19 cellular contexts compared by ENCODE assay signal in genomic region chr18:37065221-37065620, GRCh38.
A peak's percentile ranks its signal among the peaks of the same experiment; 100 is the strongest.
DNase-seq lines count a peak whose midpoint lies in the region; ATAC-seq, FAIRE-seq and TF ChIP-seq lines count a peak whose summit lies in the region.
"Had no signal": no experiment of that assay in that cellular context is flagged by ENCODE, and none has a peak within 500 bp of the region (broad histone marks: within the 10 kb centered on the region; RNA-seq: fewer than 3 reads in every experiment).

No MANE protein-coding gene starts in this region.

- FAIRE-seq in pancreas (lab: Jason Lieb, UNC), result no peak
- FAIRE-seq: GM12878, GM19239, H1, HepG2 had no signal

- no peaks in the 10 kb centered on the region for H3K27me3 ChIP-seq in breast epithelium
- H3K27me3 ChIP-seq in pancreas, result no peaks in the 10 kb centered on the region
- H3K27me3 ChIP-seq: BLaER1 treated with 17β-estradiol and CSF1 and Interleukin-3, amounts not matched to agents 10 nM and 100 nM had no signal

- H3K36me3 ChIP-seq in breast epithelium (no peaks in the 10 kb centered on the region), pancreas (no peaks in the 10 kb centered on the region)

- TF ChIP-seq POLR2A in breast epithelium (IDR thresholded peaks at IDR 0.05), result no peak

- H3K4me3 ChIP-seq in breast epithelium (no peak overlapping the region), pancreas (no peak overlapping the region), coronary artery (no peak overlapping the region)
- H3K4me3 ChIP-seq: BLaER1 treated with 17β-estradiol and CSF1 and Interleukin-3, amounts not matched to agents 10 nM and 100 nM; GM12878 had no signal

- TF ChIP-seq CTCF in breast epithelium (IDR thresholded peaks at IDR 0.05), result no peak
- TF ChIP-seq CTCF in pancreas (IDR thresholded peaks at IDR 0.05), result no peak
- no peak for TF ChIP-seq CTCF in GM13977 (IDR thresholded peaks at IDR 0.05; ENCODE audit: extremely low read depth, insufficient read depth, missing control alignments)
- TF ChIP-seq CTCF in coronary artery (IDR thresholded peaks at IDR 0.05), result no peak

- DNase-seq in T47D (ENCODE audit: low read depth in 1 of 2, low spot score in 1 of 2) (peak; percentile 2 to 16), breast epithelium (ENCODE audit: low spot score in 2 of 2) (no peak), caudate nucleus (lab: John Stamatoyannopoulos, UW) (no peak), pancreas (no peak), GM13977 (ENCODE audit: low spot score) (no peak), NCI-H226 (no peak), coronary artery (ENCODE audit: low spot score) (no peak)
- DNase-seq: Calu3; CD8-positive, alpha-beta T cell; DMS 273 treated with DMSO at 0.1 percent for 48 hours; DMS53; DND-41; EL; H9 had no signal

- H3K4me1 ChIP-seq in breast epithelium (no peaks in the 10 kb centered on the region), pancreas (peaks cover 0 to 7% (median 0%) of the 10 kb centered on the region in 3 donors)
- H3K4me1 ChIP-seq: BLaER1 treated with 17β-estradiol and CSF1 and Interleukin-3, amounts not matched to agents 10 nM and 100 nM had no signal

- in situ Hi-C loops in T47D (cut with HindIII; ENCODE audit: low pct_unique_long_range_greater_than_20kb, low sequenced_read_pairs) (no loop called here), GM13977 (cut with MboI; ENCODE audit: low pct_unique_long_range_greater_than_20kb, low sequenced_read_pairs, unreplicated experiment) (no loop called here)

- H3K27ac ChIP-seq in breast epithelium, result no peak overlapping the region
- H3K27ac ChIP-seq in caudate nucleus (ENCODE audit: low read depth, low read length), result peak overlapping the region; percentile 0
- H3K27ac ChIP-seq in pancreas, result peak overlapping the region in 3 of 4 donors; percentile 18 to 29 (median 19)
- H3K27ac ChIP-seq in coronary artery, result no peak overlapping the region
- H3K27ac ChIP-seq: BLaER1 treated with 17β-estradiol and CSF1 and Interleukin-3, amounts not matched to agents 10 nM and 100 nM had no signal

- ATAC-seq in pancreas, result peak; percentile 69 to 95 (median 80)
- ATAC-seq: CD8-positive, alpha-beta T cell; GM12878; HepG2 had no signal

- H3K9me3 ChIP-seq in breast epithelium (no peaks in the 10 kb centered on the region), pancreas (no peaks in the 10 kb centered on the region)
- H3K9me3 ChIP-seq: BLaER1 treated with 17β-estradiol and CSF1 and Interleukin-3, amounts not matched to agents 10 nM and 100 nM had no signal

- intact Hi-C loops in breast epithelium (cut with DNase I; ENCODE audit: low total_unique reads) (no loop called here), pancreas (cut with DNase I) (no loop called here)

Comparison
In these comparisons a context has a peak if more than half of its experiments do, and no peak if none do; other contexts are left out.
1. DNase-seq: peak in T47D (2 of 2); none in breast epithelium (0 of 2), caudate nucleus (0 of 61), pancreas (0 of 6), GM13977 (single experiment), NCI-H226 (single experiment) and coronary artery (single experiment).
2. H3K27ac ChIP-seq: peak in caudate nucleus (single experiment) and pancreas (3 of 4); none in breast epithelium (0 of 2) and coronary artery (0 of 2).